In genomic region chr2:96798733-96799622, GRCh38 we compare ENCODE assay signal across 34 cellular contexts. TPM values are rescaled to one million over a fixed set of nuclear protein-coding genes. Genes with fewer than 3 reads are reported as not detected.
DNase-seq lines count a peak whose midpoint lies in the region; ATAC-seq, FAIRE-seq and TF ChIP-seq lines count a peak whose summit lies in the region.
"Had no signal": no experiment of that assay in that cellular context is flagged by ENCODE, and none has a peak within 500 bp of the region (broad histone marks: within the 10 kb centered on the region; RNA-seq: fewer than 3 reads in every experiment).

No MANE protein-coding gene starts in this region.

- H4K20me1 ChIP-seq in SK-N-SH (ENCODE audit: insufficient read depth) = no peaks in the 10 kb centered on the region
- peaks cover 0 to 5% of the 10 kb centered on the region in 2 experiments for H4K20me1 ChIP-seq in H1 (replicated peaks in 1 of 2; ENCODE audit: control insufficient read depth in 1 of 2, insufficient read depth in 2 of 2, low read length in 2 of 2)

- H2AFZ ChIP-seq in SK-N-SH (ENCODE audit: low read depth) (no peak overlapping the region), H1 (ENCODE audit: low read length) (no peak overlapping the region)

- H3K4me1 Mint-ChIP-seq in stimulated activated effector memory CD8-positive, alpha-beta T cell treated with anti-CD3 and anti-CD28 coated beads, Interleukin-12 subunit alpha, Interleukin-12 subunit beta, amount 100 ng/mL, for 72 hours = no peaks in the 10 kb centered on the region
- H3K4me1 Mint-ChIP-seq: activated naive CD8-positive, alpha-beta T cell treated with anti-CD3 and anti-CD28 coated beads, Interleukin-2, amount 10 ng/mL, durations not matched to agents 7 days and 5 days; H9 had no signal

- H2AK5ac ChIP-seq in H1 (ENCODE audit: low read depth, low read length) = no peak overlapping the region

- no peaks in the 10 kb centered on the region for H3K9me3 ChIP-seq in SK-N-SH
- H3K9me3 ChIP-seq in H1 (ENCODE audit: insufficient read depth in 2 of 2, low read depth in 1 of 2, low read length in 1 of 2) = no peaks in the 10 kb centered on the region
- no peaks in the 10 kb centered on the region for H3K9me3 ChIP-seq in SJCRH30 (replicated peaks)
- H3K9me3 ChIP-seq: ascending aorta, Caco-2, MG63, right atrium auricular region, thyroid gland, vagina had no signal

- H2BK15ac ChIP-seq in H1 (ENCODE audit: low read length) = no peak overlapping the region

- no peaks in the 10 kb centered on the region for H3K9me2 ChIP-seq in SK-N-SH

- ATAC-seq in SK-N-SH treated with all-trans-retinoic acid at 6 μM for 48 hours = no peak
- ATAC-seq in stimulated activated effector memory CD8-positive, alpha-beta T cell treated with anti-CD3 and anti-CD28 coated beads, Interleukin-12 subunit alpha, Interleukin-12 subunit beta, amount 100 ng/mL, for 72 hours = no peak
- ATAC-seq: left lobe of liver, T-cell had no signal

- H3K79me1 ChIP-seq in H1 (ENCODE audit: low read depth, low read length) = no peaks in the 10 kb centered on the region

- DNase-seq in SK-N-SH (peak; percentile 11), H1 (ENCODE audit: low read depth in 1 of 2, low spot score in 2 of 2) (no peak), SJCRH30 (no peak), occipital lobe (lab: John Stamatoyannopoulos, UW) (no peak)
- no peak for DNase-seq in stimulated activated effector memory CD8-positive, alpha-beta T cell treated with anti-CD3 and anti-CD28 coated beads, Interleukin-12 subunit alpha, Interleukin-12 subunit beta, amount 100 ng/mL, for 72 hours (ENCODE audit: low spot score in 2 of 2)
- DNase-seq: activated CD4-positive, alpha-beta T cell treated with anti-CD3 and anti-CD28 coated beads for 48 hours; activated CD8-positive, alpha-beta memory T cell treated with anti-CD3 and anti-CD28 coated beads for 24 hours; activated effector memory CD4-positive, alpha-beta T cell treated with anti-CD3 and anti-CD28 coated beads, Interleukin-2, amount 50 U/mL, for 16 hours; activated naive CD8-positive, alpha-beta T cell treated with anti-CD3 and anti-CD28 coated beads, Interleukin-2, amount 10 ng/mL, durations not matched to agents 7 days and 5 days; Caco-2; DMS53; effector CD4-positive, alpha-beta T cell; H9; KG1; mesenchymal stem cell; MG63; NCI-H1105 treated with DMSO at 0.1 percent for 48 hours; NCI-H2081; NCI-H446 treated with DMSO at 0.1 percent for 48 hours; stimulated activated CD4-positive, alpha-beta T cell treated with anti-CD3 and anti-CD28 coated beads, Interleukin-2, amount 100 ng/mL, for 24 hours; stimulated activated CD8-positive, alpha-beta memory T cell treated with anti-CD3 and anti-CD28 coated beads, Interleukin-4, amount 100 ng/mL, for 48 hours; T-cell; thyroid gland; WERI-Rb-1 had no signal

- no peak overlapping the region for H3K14ac ChIP-seq in H1 (ENCODE audit: insufficient read length)

- H3K4me3 Mint-ChIP-seq in stimulated activated effector memory CD8-positive, alpha-beta T cell treated with anti-CD3 and anti-CD28 coated beads, Interleukin-12 subunit alpha, Interleukin-12 subunit beta, amount 100 ng/mL, for 72 hours = no peak overlapping the region
- H3K4me3 Mint-ChIP-seq: activated naive CD8-positive, alpha-beta T cell treated with anti-CD3 and anti-CD28 coated beads, Interleukin-2, amount 10 ng/mL, durations not matched to agents 7 days and 5 days; H9; T-cell had no signal

- H3K4me3 ChIP-seq in SK-N-SH (ENCODE audit: low read depth in 2 of 2, low read length in 1 of 2) (no peak overlapping the region), H1 (ENCODE audit: extremely low read depth in 1 of 4, insufficient read depth in 2 of 4, low read depth in 3 of 4, low read length in 4 of 4) (no peak overlapping the region), SJCRH30 (no peak overlapping the region)
- H3K4me3 ChIP-seq: ascending aorta, MG63, right atrium auricular region, SJSA1, thyroid gland, vagina had no signal

- no peaks in the 10 kb centered on the region for H3K9me3 Mint-ChIP-seq in stimulated activated effector memory CD8-positive, alpha-beta T cell treated with anti-CD3 and anti-CD28 coated beads, Interleukin-12 subunit alpha, Interleukin-12 subunit beta, amount 100 ng/mL, for 72 hours
- H3K9me3 Mint-ChIP-seq: activated naive CD8-positive, alpha-beta T cell treated with anti-CD3 and anti-CD28 coated beads, Interleukin-2, amount 10 ng/mL, durations not matched to agents 7 days and 5 days; H9; T-cell had no signal

- no peak for FAIRE-seq in H1 (lab: Jason Lieb, UNC)
- FAIRE-seq: colon, GM12892, HTR-8/SVneo had no signal

- no peak overlapping the region for H3K9ac ChIP-seq in SK-N-SH
- no peak overlapping the region for H3K9ac ChIP-seq in H1 (replicated peaks in 1 of 4; ENCODE audit: extremely low read depth in 1 of 4, low read depth in 3 of 4, low read length in 3 of 4)

- no peak overlapping the region for H3K23ac ChIP-seq in H1 (ENCODE audit: insufficient read length)

- H3K27ac Mint-ChIP-seq in stimulated activated effector memory CD8-positive, alpha-beta T cell treated with anti-CD3 and anti-CD28 coated beads, Interleukin-12 subunit alpha, Interleukin-12 subunit beta, amount 100 ng/mL, for 72 hours = peak overlapping the region; percentile 43
- H3K27ac Mint-ChIP-seq: activated naive CD8-positive, alpha-beta T cell treated with anti-CD3 and anti-CD28 coated beads, Interleukin-2, amount 10 ng/mL, durations not matched to agents 7 days and 5 days; T-cell had no signal

- POLR2A ChIA-PET in SK-N-SH (lab: Yijun Ruan, JAX) (no interaction called here), H1 (lab: Charles Lee; ENCODE audit: partially characterized antibody) (interaction anchor here (0.6 to 1.5 kb wide), 3 partner anchors 14 to 183 kb away, joined by 3 to 8 read pairs (median 3); no protein-coding TSS in a partner anchor)

- no peak overlapping the region for H3K56ac ChIP-seq in H1 (replicated peaks; ENCODE audit: insufficient read length, low read depth, low read length)

- TF ChIP-seq EP300 in SK-N-SH (IDR thresholded peaks at IDR 0.05; ENCODE audit: borderline replicate concordance in 1 of 2, low read depth in 1 of 2, low read length in 1 of 2) (no peak), H1 (IDR thresholded peaks at IDR 0.05; ENCODE audit: borderline replicate concordance in 1 of 2, low read depth in 2 of 2, low read length in 2 of 2) (no peak)

- TF ChIP-seq RAD21 in SK-N-SH (IDR thresholded peaks at IDR 0.05; ENCODE audit: low read length) = no peak
- TF ChIP-seq RAD21 in H1 (IDR thresholded peaks at IDR 0.05 in 1 of 2, conservative IDR thresholded peaks at IDR 0.05 in 1 of 2; ENCODE audit: low read depth in 2 of 2, low read length in 2 of 2) = no peak

- H4K5ac ChIP-seq in H1 (ENCODE audit: insufficient read length, low read depth, low read length) = no peak overlapping the region

- peak overlapping the region; percentile 71 for H4K8ac ChIP-seq in H1 (ENCODE audit: extremely low read depth, insufficient read depth, low read length)

- H2BK12ac ChIP-seq in H1 (ENCODE audit: low read depth, low read length) = no peak overlapping the region

- no peak overlapping the region for H3K4me2 ChIP-seq in SK-N-SH
- no peak overlapping the region for H3K4me2 ChIP-seq in H1 (ENCODE audit: insufficient read depth in 1 of 2, low read depth in 2 of 2, low read length in 2 of 2)

- H3K4ac ChIP-seq in H1 (replicated peaks; ENCODE audit: insufficient read length, low read depth, low read length) = no peak overlapping the region

- no peak for TF ChIP-seq CTCF in SK-N-SH (IDR thresholded peaks at IDR 0.05)
- no peak for TF ChIP-seq CTCF in H1 (IDR thresholded peaks at IDR 0.05; ENCODE audit: control extremely low read depth in 1 of 3, insufficient read depth in 1 of 3, low read depth in 1 of 3, low read length in 3 of 3)

- H3K79me2 ChIP-seq in SK-N-SH (ENCODE audit: insufficient read depth) (no peaks in the 10 kb centered on the region), H1 (ENCODE audit: control insufficient read depth in 1 of 2, insufficient read depth in 2 of 2, low read length in 2 of 2) (no peaks in the 10 kb centered on the region)

- no peak overlapping the region for H2BK5ac ChIP-seq in H1 (ENCODE audit: low read depth, low read length)

- H3K27me3 ChIP-seq in SK-N-SH (ENCODE audit: insufficient read depth) (no peaks in the 10 kb centered on the region), H1 (replicated peaks in 1 of 4; ENCODE audit: control insufficient read depth in 3 of 4, extremely low read depth in 1 of 4, insufficient read depth in 3 of 4, low read length in 3 of 4) (no peaks in the 10 kb centered on the region), SJCRH30 (no peaks in the 10 kb centered on the region)
- H3K27me3 ChIP-seq: ascending aorta, MG63, right atrium auricular region, SJSA1, thyroid gland, vagina had no signal

- no peak overlapping the region for H2BK120ac ChIP-seq in H1 (replicated peaks; ENCODE audit: low read depth, low read length)

- CTCF ChIA-PET in SK-N-SH (lab: Yijun Ruan, JAX) (interaction anchor here (0.9 to 4.1 kb wide), 4 partner anchors 16 to 68 kb away, joined by 3 to 31 read pairs (median 18); partner anchors contain the start of genes ANKRD39 and CNNM3), H1 (lab: Charles Lee; ENCODE audit: partially characterized antibody) (interaction anchor here (1.0 to 5.0 kb wide), 9 partner anchors 11 to 249 kb away, joined by 3 to 46 read pairs (median 4); partner anchors contain the start of gene CNNM4)

- H3K36me3 Mint-ChIP-seq in stimulated activated effector memory CD8-positive, alpha-beta T cell treated with anti-CD3 and anti-CD28 coated beads, Interleukin-12 subunit alpha, Interleukin-12 subunit beta, amount 100 ng/mL, for 72 hours = peaks cover 14% of the 10 kb centered on the region
- H3K36me3 Mint-ChIP-seq: activated naive CD8-positive, alpha-beta T cell treated with anti-CD3 and anti-CD28 coated beads, Interleukin-2, amount 10 ng/mL, durations not matched to agents 7 days and 5 days had no signal

- H2BK20ac ChIP-seq in H1 (ENCODE audit: low read length) = no peak overlapping the region

- H3K27ac ChIP-seq in SK-N-SH (ENCODE audit: low read depth in 2 of 2, low read length in 1 of 2) (no peak overlapping the region), H1 (ENCODE audit: low read depth, low read length) (no peak overlapping the region), SJCRH30 (no peak overlapping the region)
- H3K27ac ChIP-seq: ascending aorta, C4-2B, right atrium auricular region, SJSA1, thyroid gland, vagina, WERI-Rb-1 had no signal

- H4K91ac ChIP-seq in H1 (replicated peaks; ENCODE audit: insufficient read length, low read length) = no peak overlapping the region

- no peak overlapping the region for H3K18ac ChIP-seq in H1 (ENCODE audit: extremely low read depth, low read length)

- H3K36me3 ChIP-seq in SK-N-SH (replicated peaks in 1 of 2; ENCODE audit: control insufficient read depth in 1 of 2, insufficient read depth in 2 of 2, low read length in 1 of 2) (no peaks in the 10 kb centered on the region), H1 (ENCODE audit: control insufficient read depth in 2 of 4, insufficient read depth in 4 of 4, low read length in 3 of 4) (peaks cover 0 to 6% (median 5%) of the 10 kb centered on the region in 4 experiments; a peak in 3 of 8 replicates), SJCRH30 (no peaks in the 10 kb centered on the region)
- H3K36me3 ChIP-seq: MG63 had no signal

- H3K23me2 ChIP-seq in H1 (ENCODE audit: low read depth, low read length) = peaks cover 7% of the 10 kb centered on the region; the same call in 1 of the 2 replicates

- peaks cover 0 to 12% of the 10 kb centered on the region in 2 experiments; a peak in 1 of 4 replicates for H3K4me1 ChIP-seq in SK-N-SH (ENCODE audit: control insufficient read depth in 1 of 2, insufficient read depth in 2 of 2, low read depth in 1 of 2, low read length in 1 of 2)
- H3K4me1 ChIP-seq in H1 (replicated peaks in 1 of 4; ENCODE audit: control insufficient read depth in 3 of 4, insufficient read depth in 4 of 4, low read length in 3 of 4) = no peaks in the 10 kb centered on the region; a peak in 2 of 7 replicates
- H3K4me1 ChIP-seq in SJCRH30 = no peaks in the 10 kb centered on the region
- H3K4me1 ChIP-seq: Caco-2, SJSA1 had no signal

- 97% methylated on average over 11 of the region's 23 CpGs for WGBS in SK-N-SH (ENCODE audit: low lambda C conversion rate)
- 95% methylated on average over 23 of the region's 23 CpGs; no CpG with 5 or more reads in 1 of the 2 experiments for WGBS in H1 (ENCODE audit: extremely low coverage in 1 of 2, insufficient coverage in 1 of 2, insufficient read length in 1 of 2, insufficient replicate concordance in 2 of 2, low coverage in 1 of 2, low lambda C conversion rate in 2 of 2, missing lambda C conversion rate in 1 of 2), 2 experiments

- no peak for TF ChIP-seq POLR2A in H1 (IDR thresholded peaks at IDR 0.05; ENCODE audit: control extremely low read depth in 1 of 2, low read depth in 2 of 2, low read length in 2 of 2)

- H3F3A ChIP-seq in SK-N-SH (replicated peaks; ENCODE audit: insufficient read depth) = no peaks in the 10 kb centered on the region

RNA-seq across cellular contexts. Expression of gene CNNM3, which starts 17.1 kb away (rescaled TPM):
- polyA plus RNA-seq in SK-N-SH (2012; rRNA removed) (9.3 and 14.7 TPM in 2 replicates), H1 (2011; rRNA removed) (29.1 and 39.0 TPM in 2 replicates)
- 5.6 and 7.1 TPM in 2 replicates for polyA plus RNA-seq in SK-N-SH (2012; cell fraction: cytosol; rRNA removed)
- 15.2 and 18.5 TPM in 2 replicates for polyA plus RNA-seq in SK-N-SH (2012; cell fraction: nucleus; rRNA removed)
- total RNA-seq in H1 (2021; fragmentation: NEBNext Ultra II Directional; extraction: Animal tissue kit (Norgen Biotek cat#: 25700)) = 29.2 and 29.9 TPM in 2 replicates
- polyA plus RNA-seq in H1 (2011; cell fraction: cytosol; rRNA removed) = 19.0 TPM
- 60.7 TPM for polyA plus RNA-seq in H1 (2011; cell fraction: nucleus; rRNA removed)
- polyA plus RNA-seq in H1 (2012, experiment 1 of 2) = 16.3 to 26.5 TPM (median 21.7 TPM) in 4 replicates
- polyA plus RNA-seq in H1 (2012, experiment 2 of 2) = 16.7 TPM
- polyA plus RNA-seq in H1 (2013, experiment 1 of 2) = 30.0 TPM
- polyA plus RNA-seq in H1 (2013, experiment 2 of 2) = 28.7 TPM
- polyA minus RNA-seq in H1 (2011; rRNA and poly(A)+ RNA removed) = 39.0 and 41.6 TPM in 2 replicates
- 27.4 TPM for polyA minus RNA-seq in H1 (2011; cell fraction: cytosol; rRNA and poly(A)+ RNA removed)
- 42.5 TPM for polyA minus RNA-seq in H1 (2011; cell fraction: nucleus; rRNA and poly(A)+ RNA removed)
- total RNA-seq in SJCRH30 (2014; rRNA removed; shearing (Covaris generic)) = 9.1 and 9.3 TPM in 2 replicates
- 8.3 TPM for total RNA-seq in occipital lobe

RNA-seq across cellular contexts. Expression of gene CNNM4, which starts 38.3 kb away (rescaled TPM):
- polyA plus RNA-seq in SK-N-SH (2012; rRNA removed) = 5.5 TPM in 2 replicates
- polyA plus RNA-seq in SK-N-SH (2012; cell fraction: cytosol; rRNA removed) = 2.9 and 3.9 TPM in 2 replicates
- 5.9 and 6.8 TPM in 2 replicates for polyA plus RNA-seq in SK-N-SH (2012; cell fraction: nucleus; rRNA removed)
- total RNA-seq in H1 (2021; fragmentation: NEBNext Ultra II Directional; extraction: Animal tissue kit (Norgen Biotek cat#: 25700)) = 10.7 and 11.0 TPM in 2 replicates
- 10.3 and 13.0 TPM in 2 replicates for polyA plus RNA-seq in H1 (2011; rRNA removed)
- 9.1 TPM for polyA plus RNA-seq in H1 (2011; cell fraction: cytosol; rRNA removed)
- polyA plus RNA-seq in H1 (2011; cell fraction: nucleus; rRNA removed) = 14.5 TPM
- 7.8 to 10.7 TPM (median 8.8 TPM) in 4 replicates for polyA plus RNA-seq in H1 (2012, experiment 1 of 2)
- polyA plus RNA-seq in H1 (2012, experiment 2 of 2) = 9.7 TPM
- polyA plus RNA-seq in H1 (2013, experiment 1 of 2) = 14.0 TPM
- 14.7 TPM for polyA plus RNA-seq in H1 (2013, experiment 2 of 2)
- 19.8 and 22.7 TPM in 2 replicates for polyA minus RNA-seq in H1 (2011; rRNA and poly(A)+ RNA removed)
- polyA minus RNA-seq in H1 (2011; cell fraction: cytosol; rRNA and poly(A)+ RNA removed) = 13.0 TPM
- 11.9 TPM for polyA minus RNA-seq in H1 (2011; cell fraction: nucleus; rRNA and poly(A)+ RNA removed)
- 3.7 and 4.3 TPM in 2 replicates for total RNA-seq in SJCRH30 (2014; rRNA removed; shearing (Covaris generic))
- 8.1 TPM for total RNA-seq in occipital lobe

RNA-seq across cellular contexts. Expression of gene ANKRD23, which starts 44.8 kb away (rescaled TPM):
- polyA plus RNA-seq in SK-N-SH (2012; rRNA removed) = 3.1 and 3.8 TPM in 2 replicates
- 0.62 and 1.2 TPM in 2 replicates for polyA plus RNA-seq in SK-N-SH (2012; cell fraction: cytosol; rRNA removed)
- 20.3 and 22.2 TPM in 2 replicates for polyA plus RNA-seq in SK-N-SH (2012; cell fraction: nucleus; rRNA removed)
- 2.9 and 3.5 TPM in 2 replicates for total RNA-seq in H1 (2021; fragmentation: NEBNext Ultra II Directional; extraction: Animal tissue kit (Norgen Biotek cat#: 25700))
- 3.4 and 4.8 TPM in 2 replicates for polyA plus RNA-seq in H1 (2011; rRNA removed)
- 3.9 TPM for polyA plus RNA-seq in H1 (2011; cell fraction: cytosol; rRNA removed)
- 29.4 TPM for polyA plus RNA-seq in H1 (2011; cell fraction: nucleus; rRNA removed)
- polyA plus RNA-seq in H1 (2012, experiment 1 of 2) = 2.3 to 5.8 TPM (median 3.8 TPM) in 4 replicates
- polyA plus RNA-seq in H1 (2012, experiment 2 of 2) = 2.0 TPM
- polyA plus RNA-seq in H1 (2013, experiment 1 of 2) = 2.5 TPM
- 2.4 TPM for polyA plus RNA-seq in H1 (2013, experiment 2 of 2)
- 2.6 and 3.1 TPM in 2 replicates for polyA minus RNA-seq in H1 (2011; rRNA and poly(A)+ RNA removed)
- polyA minus RNA-seq in H1 (2011; cell fraction: cytosol; rRNA and poly(A)+ RNA removed) = 2.9 TPM
- 3.9 TPM for polyA minus RNA-seq in H1 (2011; cell fraction: nucleus; rRNA and poly(A)+ RNA removed)
- 0.58 and 1.1 TPM in 2 replicates for total RNA-seq in SJCRH30 (2014; rRNA removed; shearing (Covaris generic))
- 5.9 TPM for total RNA-seq in occipital lobe

RNA-seq across cellular contexts. Expression of gene ANKRD39, which starts 58.8 kb away (rescaled TPM):
- polyA plus RNA-seq in SK-N-SH (2012; rRNA removed) = 11.8 and 13.4 TPM in 2 replicates
- 7.2 and 10.5 TPM in 2 replicates for polyA plus RNA-seq in SK-N-SH (2012; cell fraction: cytosol; rRNA removed)
- polyA plus RNA-seq in SK-N-SH (2012; cell fraction: nucleus; rRNA removed) = 18.7 and 27.3 TPM in 2 replicates
- 18.5 and 19.7 TPM in 2 replicates for total RNA-seq in H1 (2021; fragmentation: NEBNext Ultra II Directional; extraction: Animal tissue kit (Norgen Biotek cat#: 25700))
- polyA plus RNA-seq in H1 (2011; rRNA removed) = 21.3 and 22.9 TPM in 2 replicates
- 18.1 TPM for polyA plus RNA-seq in H1 (2011; cell fraction: cytosol; rRNA removed)
- 36.1 TPM for polyA plus RNA-seq in H1 (2011; cell fraction: nucleus; rRNA removed)
- polyA plus RNA-seq in H1 (2012, experiment 1 of 2) = 15.8 to 18.8 TPM (median 16.9 TPM) in 4 replicates
- polyA plus RNA-seq in H1 (2012, experiment 2 of 2) = 21.7 TPM
- 18.2 TPM for polyA plus RNA-seq in H1 (2013, experiment 1 of 2)
- polyA plus RNA-seq in H1 (2013, experiment 2 of 2) = 18.1 TPM
- polyA minus RNA-seq in H1 (2011; rRNA and poly(A)+ RNA removed) = 6.8 and 7.2 TPM in 2 replicates
- 5.2 TPM for polyA minus RNA-seq in H1 (2011; cell fraction: cytosol; rRNA and poly(A)+ RNA removed)
- polyA minus RNA-seq in H1 (2011; cell fraction: nucleus; rRNA and poly(A)+ RNA removed) = 10.3 TPM
- total RNA-seq in SJCRH30 (2014; rRNA removed; shearing (Covaris generic)) = 7.7 and 7.8 TPM in 2 replicates
- total RNA-seq in occipital lobe = 8.0 TPM

RNA-seq across cellular contexts. Expression of gene LMAN2L, which starts 59.1 kb away (rescaled TPM):
- polyA plus RNA-seq in SK-N-SH (2012; rRNA removed) (17.7 and 21.9 TPM in 2 replicates), H1 (2011; rRNA removed) (11.1 and 17.6 TPM in 2 replicates)
- polyA plus RNA-seq in SK-N-SH (2012; cell fraction: cytosol; rRNA removed) = 15.2 and 18.0 TPM in 2 replicates
- 10.8 and 21.8 TPM in 2 replicates for polyA plus RNA-seq in SK-N-SH (2012; cell fraction: nucleus; rRNA removed)
- 14.3 and 15.7 TPM in 2 replicates for total RNA-seq in H1 (2021; fragmentation: NEBNext Ultra II Directional; extraction: Animal tissue kit (Norgen Biotek cat#: 25700))
- 17.3 TPM for polyA plus RNA-seq in H1 (2011; cell fraction: cytosol; rRNA removed)
- 14.4 TPM for polyA plus RNA-seq in H1 (2011; cell fraction: nucleus; rRNA removed)
- 15.9 to 19.5 TPM (median 18.1 TPM) in 4 replicates for polyA plus RNA-seq in H1 (2012, experiment 1 of 2)
- 17.5 TPM for polyA plus RNA-seq in H1 (2012, experiment 2 of 2)
- 18.3 TPM for polyA plus RNA-seq in H1 (2013, experiment 1 of 2)
- 21.0 TPM for polyA plus RNA-seq in H1 (2013, experiment 2 of 2)
- 20.1 and 25.3 TPM in 2 replicates for polyA minus RNA-seq in H1 (2011; rRNA and poly(A)+ RNA removed)
- 7.6 TPM for polyA minus RNA-seq in H1 (2011; cell fraction: cytosol; rRNA and poly(A)+ RNA removed)
- 9.3 TPM for polyA minus RNA-seq in H1 (2011; cell fraction: nucleus; rRNA and poly(A)+ RNA removed)
- 29.5 and 31.9 TPM in 2 replicates for total RNA-seq in SJCRH30 (2014; rRNA removed; shearing (Covaris generic))
- 21.7 TPM for total RNA-seq in occipital lobe
